ENCODE assay signal across 8 cellular contexts in the genomic region with DNA sequence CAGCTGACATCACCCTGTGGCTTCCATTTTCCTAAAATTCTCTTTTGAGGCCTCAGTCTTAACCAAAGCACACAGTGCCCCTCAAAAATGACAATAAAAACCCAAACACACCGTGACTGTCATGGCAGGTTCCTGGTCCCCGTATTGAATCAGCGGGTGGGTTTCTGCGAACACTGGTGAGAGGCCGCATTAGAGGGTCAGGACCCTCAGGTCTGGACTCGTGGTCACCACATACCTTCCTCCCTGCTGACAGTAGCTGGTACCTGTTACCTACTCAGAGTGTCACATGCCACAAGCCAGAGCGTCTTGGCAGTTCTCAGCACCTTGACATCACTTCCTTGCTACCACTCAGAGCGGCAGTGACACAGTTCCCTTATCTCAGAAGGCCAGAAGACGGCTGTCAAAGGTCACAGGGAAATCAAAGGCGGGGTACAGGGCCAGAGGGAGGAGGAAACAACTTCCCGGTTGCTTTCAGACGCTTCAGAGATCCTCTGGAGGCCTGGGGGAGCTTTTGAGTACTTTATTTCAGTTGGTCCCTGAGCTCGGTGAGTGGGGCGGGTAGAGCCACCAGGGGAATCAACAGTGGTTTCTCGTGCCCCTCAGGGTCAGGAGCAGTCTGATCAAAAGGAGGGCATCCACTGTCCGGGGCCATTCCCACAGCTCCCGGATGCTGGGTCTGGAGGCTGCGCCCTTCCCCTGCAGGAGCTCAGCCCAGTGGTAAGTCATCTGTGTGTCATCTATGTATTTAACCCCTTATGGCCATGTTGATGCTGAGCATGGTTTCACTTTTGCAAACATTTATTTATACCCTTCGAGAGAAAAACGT. TPM values are rescaled to one million over a fixed set of nuclear protein-coding genes. Genes with fewer than 3 reads are reported as not detected.
DNase-seq lines count a peak whose midpoint lies in the region; ATAC-seq, FAIRE-seq and TF ChIP-seq lines count a peak whose summit lies in the region.

CCR5AS (minus strand) TSS at position 281 of the 826 bp plus-strand sequence.
CCRL2 (plus strand) TSS at position 474 of the 826 bp plus-strand sequence. CDS start 821 bp downstream, outside the sequence.

- H3K27me3 Mint-ChIP-seq in T-cell: peaks cover 0 to 3% of the 10 kb centered on the region in 2 donors

- H3K4me3 ChIP-seq in brain microvascular endothelial cell (ENCODE audit: low read depth, low read length): peak within 1 kb of the TSS; percentile 34
- peak within 1 kb of the TSS; percentile 49 for H3K4me3 ChIP-seq in lower lobe of right lung

- DNase-seq in GM20000 (ENCODE audit: low spot score) (peak; percentile 61), T-cell (peak; percentile 9 to 66 (median 34)), brain microvascular endothelial cell (peak; percentile 55), lower lobe of right lung (peak; percentile 78), NCI-H2227 treated with DMSO at 0.1 percent for 48 hours (lab: John Stamatoyannopoulos, UW) (no peak), D721Med (ENCODE audit: insufficient read length, low spot score) (no peak), G401 (ENCODE audit: low spot score) (no peak)
- DNase-seq in stimulated activated CD8-positive, alpha-beta memory T cell treated with anti-CD3 and anti-CD28 coated beads, Interleukin-15, amount 100 ng/mL, for 4 hours (ENCODE audit: low read depth in 2 of 2): peak; percentile 2 to 14

- H3K27ac ChIP-seq in brain microvascular endothelial cell (peak within 1 kb of the TSS; percentile 53), lower lobe of right lung (peak within 1 kb of the TSS; percentile 85)

- peak; percentile 64 to 85 (median 78) for ATAC-seq in T-cell (replicated peaks in 1 of 4)
- peak; percentile 83 to 90 for ATAC-seq in lower lobe of right lung

- H3K27me3 ChIP-seq in brain microvascular endothelial cell (replicated peaks) (no peaks in the 10 kb centered on the region), lower lobe of right lung (ENCODE audit: low read depth) (no peaks in the 10 kb centered on the region)

- H3K36me3 Mint-ChIP-seq in T-cell: no peaks in the 10 kb centered on the region

- intact Hi-C loops in lower lobe of right lung (cut with DNase I): no loop called here

- CTCF ChIA-PET in T-cell (lab: Charles Lee): interaction anchor here (0.6 to 1.3 kb wide), 4 partner anchors 38 to 538 kb away, joined by 3 to 4 read pairs (median 4); no protein-coding TSS in a partner anchor

- H3K27ac Mint-ChIP-seq in T-cell: peak within 1 kb of the TSS; percentile 77 to 87

- POLR2A ChIA-PET in T-cell (lab: Charles Lee): interaction anchor here in 1 of 2 donors (0.6 kb wide), 1 partner anchor 22 kb away, joined by 3 read pairs; no protein-coding TSS in a partner anchor

- peaks cover 71% of the 10 kb centered on the region for H3K4me1 ChIP-seq in lower lobe of right lung

- no peak for FAIRE-seq in D721Med (lab: Jason Lieb, UNC)

- no peak for TF ChIP-seq CTCF in GM20000 (IDR thresholded peaks at IDR 0.05; ENCODE audit: extremely low read depth, missing control alignments)
- no peak for TF ChIP-seq CTCF in brain microvascular endothelial cell (IDR thresholded peaks at IDR 0.05; ENCODE audit: low read depth, low read length, missing control alignments)
- TF ChIP-seq CTCF in lower lobe of right lung (IDR thresholded peaks at IDR 0.05): no peak
- no peak for TF ChIP-seq CTCF in D721Med (IDR thresholded peaks at IDR 0.05; ENCODE audit: insufficient read depth, missing control alignments)

- H3K36me3 ChIP-seq in brain microvascular endothelial cell (replicated peaks): no peaks in the 10 kb centered on the region
- no peaks in the 10 kb centered on the region for H3K36me3 ChIP-seq in lower lobe of right lung

- H3K9me3 Mint-ChIP-seq in T-cell: peaks cover 0 to 4% (median 0%) of the 10 kb centered on the region in 3 donors

- peaks cover 28 to 35% (median 32%) of the 10 kb centered on the region in 3 donors for H3K4me1 Mint-ChIP-seq in T-cell

- peak within 1 kb of the TSS; percentile 75 to 84 (median 77) for H3K4me3 Mint-ChIP-seq in T-cell

- H3K9me3 ChIP-seq in lower lobe of right lung: no peaks in the 10 kb centered on the region

- in situ Hi-C loops in brain microvascular endothelial cell (cut with HindIII; ENCODE audit: low pct_ligation_motif_present, low sequenced_read_pairs) (no loop called here), G401 (cut with HindIII; ENCODE audit: low sequenced_read_pairs) (no loop called here)

RNA-seq across cellular contexts. Expression of gene CCRL2, which starts in this region (rescaled TPM):
- total RNA-seq in T-cell: 1 to 10 TPM; 1.1 to 2.5 (median 1.6) TPM
- 23.5 TPM for total RNA-seq in lower lobe of right lung
- 0.98 and 3.2 TPM in 2 replicates for total RNA-seq in G401 (2014; rRNA removed; shearing (Covaris generic))

Comparison
In these comparisons a context has a peak if more than half of its experiments do, and no peak if none do; other contexts are left out.
1. DNase-seq: peak in GM20000 (single experiment), T-cell (34 of 34), brain microvascular endothelial cell (single experiment), lower lobe of right lung (single experiment) and stimulated activated CD8-positive, alpha-beta memory T cell treated with anti-CD3 and anti-CD28 coated beads, Interleukin-15, amount 100 ng/mL, for 4 hours (2 of 2); none in NCI-H2227 treated with DMSO at 0.1 percent for 48 hours (single experiment), D721Med (single experiment) and G401 (single experiment).